In genomic region chr19:19062454-19063182, GRCh38 we compare ENCODE assay signal across 8 cellular contexts. TPM values are rescaled to one million over a fixed set of nuclear protein-coding genes. Genes with fewer than 3 reads are reported as not detected.
A peak's percentile ranks its signal among the peaks of the same experiment; 100 is the strongest.
DNase-seq lines count a peak whose midpoint lies in the region; ATAC-seq and TF ChIP-seq lines count a peak whose summit lies in the region.

No MANE protein-coding gene starts in this region.

- no peaks in the 10 kb centered on the region for H3K9me3 Mint-ChIP-seq in CD4-positive, alpha-beta T cell
- H3K9me3 Mint-ChIP-seq in activated T-helper 1 cell treated with anti-CD3 and anti-CD28 coated beads, Interleukin-12 subunit alpha, Interleukin-12 subunit beta, Interleukin-2, Interleukin-4 antibody, amounts not matched to agents 30 ng/mL and 10 ng/mL and 1 ng/mL, durations not matched to agents 14 hours and 24 hours and 36 hours = no peaks in the 10 kb centered on the region

- H3K9me2 ChIP-seq in Karpas-422 (replicated peaks; ENCODE audit: insufficient read depth, low read length) = no peaks in the 10 kb centered on the region

- H3K27me3 ChIP-seq in CD4-positive, alpha-beta T cell (ENCODE audit: control insufficient read depth, insufficient read depth, low read length) = no peaks in the 10 kb centered on the region
- H3K27me3 ChIP-seq in Karpas-422 (ENCODE audit: low read length) = no peaks in the 10 kb centered on the region

- H2AFZ ChIP-seq in Karpas-422 (ENCODE audit: low read length) = no peak overlapping the region

- H3K9ac ChIP-seq in Karpas-422 (ENCODE audit: low read length) = peak overlapping the region; percentile 53

- no peaks in the 10 kb centered on the region for H4K20me1 ChIP-seq in Karpas-422 (ENCODE audit: insufficient read depth, low read depth, low read length)

- H3K27ac Mint-ChIP-seq in CD4-positive, alpha-beta T cell = peak overlapping the region; percentile 53
- H3K27ac Mint-ChIP-seq in activated T-helper 1 cell treated with anti-CD3 and anti-CD28 coated beads, Interleukin-12 subunit alpha, Interleukin-12 subunit beta, Interleukin-2, Interleukin-4 antibody, amounts not matched to agents 30 ng/mL and 10 ng/mL and 1 ng/mL, durations not matched to agents 14 hours and 24 hours and 36 hours = peak overlapping the region; percentile 57

- no peaks in the 10 kb centered on the region for H3K36me3 ChIP-seq in Karpas-422 (ENCODE audit: insufficient read depth, low read length)

- ATAC-seq in CD4-positive, alpha-beta T cell (ENCODE audit: poor library complexity) = no peak
- ATAC-seq in HG03439 (IDR thresholded peaks at IDR 0.05; ENCODE audit: unreplicated experiment) = no peak
- no peak for ATAC-seq in HG03432 (IDR thresholded peaks at IDR 0.05; ENCODE audit: unreplicated experiment)

- H3K36me3 Mint-ChIP-seq in CD4-positive, alpha-beta T cell (ENCODE audit: low read depth) = peaks cover 11% of the 10 kb centered on the region
- H3K36me3 Mint-ChIP-seq in activated T-helper 1 cell treated with anti-CD3 and anti-CD28 coated beads, Interleukin-12 subunit alpha, Interleukin-12 subunit beta, Interleukin-2, Interleukin-4 antibody, amounts not matched to agents 30 ng/mL and 10 ng/mL and 1 ng/mL, durations not matched to agents 14 hours and 24 hours and 36 hours (ENCODE audit: low read depth) = peaks cover 7% of the 10 kb centered on the region

- no peaks in the 10 kb centered on the region for H3K9me3 ChIP-seq in CD4-positive, alpha-beta T cell (ENCODE audit: control insufficient read depth, low read length)
- no peaks in the 10 kb centered on the region for H3K9me3 ChIP-seq in Karpas-422 (ENCODE audit: low read length)

- peak overlapping the region; percentile 60 for H3K4me2 ChIP-seq in Karpas-422 (ENCODE audit: low read depth, low read length, poor library complexity, severe bottlenecking)

- H3K27ac ChIP-seq in CD4-positive, alpha-beta T cell (ENCODE audit: low read depth, low read length) = peak overlapping the region; percentile 25
- H3K27ac ChIP-seq in Karpas-422 (ENCODE audit: low read length) = no peak overlapping the region

- peaks cover 38% of the 10 kb centered on the region for H3K4me1 ChIP-seq in Karpas-422 (ENCODE audit: low read length)

- POLR2A ChIA-PET in CD4-positive, alpha-beta T cell (lab: Charles Lee) = interaction anchor here (0.6 to 1.9 kb wide), 8 partner anchors 11 to 1264 kb away, joined by 3 to 6 read pairs (median 3); partner anchors contain the start of genes BORCS8, COPE, DDX49 and NR2C2AP

- intact Hi-C loops in CD4-positive, alpha-beta T cell (cut with DNase I, micrococcal nuclease) = loop anchor here (1.0 to 5.0 kb wide), 3 partner anchors 76 to 130 kb away; partner anchors contain the start of genes TMEM161A (in 2 of the 2), BORCS8 (in 1 of the 2) and RFXANK (in 1 of the 2)
- intact Hi-C loops in activated T-helper 1 cell treated with anti-CD3 and anti-CD28 coated beads, Interleukin-12 subunit alpha, Interleukin-12 subunit beta, Interleukin-2, Interleukin-4 antibody, amounts not matched to agents 30 ng/mL and 10 ng/mL and 1 ng/mL, durations not matched to agents 14 hours and 24 hours and 36 hours (cut with micrococcal nuclease) = loop anchor here (1.0 kb wide), 5 partner anchors 30 to 426 kb away; partner anchors contain the start of genes BORCS8, RFXANK and TMEM161A

- H3K4me3 ChIP-seq in Karpas-422 (ENCODE audit: low read length) = peak overlapping the region; percentile 55

- CTCF ChIA-PET in CD4-positive, alpha-beta T cell (lab: Charles Lee) = interaction anchor here (1.4 kb wide), 2 partner anchors 54 to 83 kb away, joined by 3 read pairs; no protein-coding TSS in a partner anchor

- peak overlapping the region; percentile 68 for H3K4me3 Mint-ChIP-seq in CD4-positive, alpha-beta T cell
- peak overlapping the region; percentile 84 for H3K4me3 Mint-ChIP-seq in activated T-helper 1 cell treated with anti-CD3 and anti-CD28 coated beads, Interleukin-12 subunit alpha, Interleukin-12 subunit beta, Interleukin-2, Interleukin-4 antibody, amounts not matched to agents 30 ng/mL and 10 ng/mL and 1 ng/mL, durations not matched to agents 14 hours and 24 hours and 36 hours

- TF ChIP-seq CTCF in CD4-positive, alpha-beta T cell (IDR thresholded peaks at IDR 0.05) = no peak

- no peaks in the 10 kb centered on the region for H3K27me3 Mint-ChIP-seq in CD4-positive, alpha-beta T cell
- no peaks in the 10 kb centered on the region for H3K27me3 Mint-ChIP-seq in activated T-helper 1 cell treated with anti-CD3 and anti-CD28 coated beads, Interleukin-12 subunit alpha, Interleukin-12 subunit beta, Interleukin-2, Interleukin-4 antibody, amounts not matched to agents 30 ng/mL and 10 ng/mL and 1 ng/mL, durations not matched to agents 14 hours and 24 hours and 36 hours (ENCODE audit: insufficient read depth)

- H3K79me2 ChIP-seq in Karpas-422 (ENCODE audit: low read length) = no peaks in the 10 kb centered on the region

- peaks cover 32% of the 10 kb centered on the region for H3K4me1 Mint-ChIP-seq in CD4-positive, alpha-beta T cell (ENCODE audit: low read depth)
- H3K4me1 Mint-ChIP-seq in activated T-helper 1 cell treated with anti-CD3 and anti-CD28 coated beads, Interleukin-12 subunit alpha, Interleukin-12 subunit beta, Interleukin-2, Interleukin-4 antibody, amounts not matched to agents 30 ng/mL and 10 ng/mL and 1 ng/mL, durations not matched to agents 14 hours and 24 hours and 36 hours (ENCODE audit: low read depth) = peaks cover 29% of the 10 kb centered on the region

- DNase-seq in CD4-positive, alpha-beta T cell = no peak
- peak; percentile 55 for DNase-seq in Karpas-422
- no peak for DNase-seq in activated T-helper 1 cell treated with anti-CD3 and anti-CD28 coated beads, Interleukin-12 subunit alpha, Interleukin-12 subunit beta, Interleukin-2, Interleukin-4 antibody, amounts not matched to agents 30 ng/mL and 10 ng/mL and 1 ng/mL, durations not matched to agents 14 hours and 24 hours and 36 hours (ENCODE audit: low spot score)
- DNase-seq in iPS-NIHi11 (ENCODE audit: low spot score) = peak; percentile 6
- DNase-seq in stimulated activated CD4-positive, alpha-beta T cell treated with anti-CD3 and anti-CD28 coated beads, Interleukin-15, amount 100 ng/mL, for 24 hours = peak; percentile 57
- no peak for DNase-seq in NOMO-1 (lab: John Stamatoyannopoulos, UW; ENCODE audit: unreplicated experiment in 2 of 2)

RNA-seq across cellular contexts. Expression of gene SLC25A42, which starts 1.2 kb away (rescaled TPM):
- 10 to 100 TPM; 15.1 to 15.4 TPM for total RNA-seq in CD4-positive, alpha-beta T cell
- 4.5 and 6.2 TPM in 2 replicates for total RNA-seq in Karpas-422 (2014; rRNA removed; shearing (Covaris generic); ENCODE audit: low replicate concordance)
- 7.8 and 10.8 TPM in 2 replicates for total RNA-seq in activated T-helper 1 cell treated with anti-CD3 and anti-CD28 coated beads, Interleukin-12 subunit alpha, Interleukin-12 subunit beta, Interleukin-2, Interleukin-4 antibody, amounts not matched to agents 30 ng/mL and 10 ng/mL and 1 ng/mL, durations not matched to agents 14 hours and 24 hours and 36 hours

RNA-seq across cellular contexts. Expression of gene ARMC6, which starts 29.2 kb away (rescaled TPM):
- 1 to 10 TPM; 5.9 to 6.0 TPM for total RNA-seq in CD4-positive, alpha-beta T cell
- 25.1 and 43.6 TPM in 2 replicates for total RNA-seq in Karpas-422 (2014; rRNA removed; shearing (Covaris generic); ENCODE audit: low replicate concordance)
- 54.9 and 56.5 TPM in 2 replicates for total RNA-seq in activated T-helper 1 cell treated with anti-CD3 and anti-CD28 coated beads, Interleukin-12 subunit alpha, Interleukin-12 subunit beta, Interleukin-2, Interleukin-4 antibody, amounts not matched to agents 30 ng/mL and 10 ng/mL and 1 ng/mL, durations not matched to agents 14 hours and 24 hours and 36 hours

RNA-seq across cellular contexts. Expression of gene SUGP2, which starts 29.3 kb away (rescaled TPM):
- 100 to 1,000 TPM; 106 to 110 TPM for total RNA-seq in CD4-positive, alpha-beta T cell
- 71.7 and 74.1 TPM in 2 replicates for total RNA-seq in Karpas-422 (2014; rRNA removed; shearing (Covaris generic); ENCODE audit: low replicate concordance)
- 114 and 128 TPM in 2 replicates for total RNA-seq in activated T-helper 1 cell treated with anti-CD3 and anti-CD28 coated beads, Interleukin-12 subunit alpha, Interleukin-12 subunit beta, Interleukin-2, Interleukin-4 antibody, amounts not matched to agents 30 ng/mL and 10 ng/mL and 1 ng/mL, durations not matched to agents 14 hours and 24 hours and 36 hours

Comparison
In these comparisons a context has a peak if more than half of its experiments do, and no peak if none do; other contexts are left out.
1. DNase-seq: peak in Karpas-422 (single experiment), iPS-NIHi11 (single experiment) and stimulated activated CD4-positive, alpha-beta T cell treated with anti-CD3 and anti-CD28 coated beads, Interleukin-15, amount 100 ng/mL, for 24 hours (single experiment); none in CD4-positive, alpha-beta T cell (0 of 10), activated T-helper 1 cell treated with anti-CD3 and anti-CD28 coated beads, Interleukin-12 subunit alpha, Interleukin-12 subunit beta, Interleukin-2, Interleukin-4 antibody, amounts not matched to agents 30 ng/mL and 10 ng/mL and 1 ng/mL, durations not matched to agents 14 hours and 24 hours and 36 hours (single experiment) and NOMO-1 (0 of 2).